20 cellular contexts compared by ENCODE assay signal in the genomic region with DNA sequence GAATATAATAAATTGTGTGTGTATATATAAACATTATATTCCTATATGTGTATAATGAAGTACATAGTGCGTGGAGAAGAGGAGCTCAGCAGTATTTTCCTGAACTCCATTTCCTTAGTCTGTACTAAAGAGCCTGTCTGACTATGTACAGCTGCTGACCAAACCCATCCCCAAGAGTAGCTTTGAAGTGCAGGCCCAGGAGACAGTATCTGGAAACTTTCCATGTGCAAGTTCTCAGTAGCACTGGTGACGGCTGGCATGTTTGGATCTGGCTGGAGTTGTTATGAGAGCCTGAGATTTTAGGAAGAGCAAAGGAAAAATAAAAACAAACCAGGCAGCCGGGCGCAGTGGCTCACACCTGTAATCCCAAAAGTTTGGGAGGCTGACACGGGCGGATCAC.
"Had no signal": no experiment of that assay in that cellular context is flagged by ENCODE, and none has a peak within 500 bp of the region (broad histone marks: within the 10 kb centered on the region; RNA-seq: fewer than 3 reads in every experiment).

No MANE protein-coding gene starts in this region.

- H3K36me3 Mint-ChIP-seq: natural killer cell had no signal

- H3K4me1 ChIP-seq: colonic mucosa, tibial artery had no signal

- H3K27ac ChIP-seq: colonic mucosa, dorsolateral prefrontal cortex, esophagus muscularis mucosa, tibial artery had no signal

- H3K4me3 ChIP-seq: colonic mucosa, dorsolateral prefrontal cortex, esophagus muscularis mucosa, tibial artery had no signal

- H3K4me1 Mint-ChIP-seq: natural killer cell had no signal

- H3K27me3 ChIP-seq: colonic mucosa, dorsolateral prefrontal cortex, esophagus muscularis mucosa, tibial artery had no signal

- ATAC-seq: effector memory CD8-positive, alpha-beta T cell; left colon; natural killer cell had no signal

- H3K27me3 Mint-ChIP-seq: activated naive CD8-positive, alpha-beta T cell; effector memory CD8-positive, alpha-beta T cell; stimulated activated naive CD8-positive, alpha-beta T cell treated with anti-CD3 and anti-CD28 coated beads, Interleukin-15, Interleukin-2, amounts not matched to agents 100 ng/mL and 50 ng/mL, for 24 hours had no signal

- H3K36me3 ChIP-seq: colonic mucosa, esophagus muscularis mucosa, tibial artery had no signal

- H3K27ac Mint-ChIP-seq: activated naive CD8-positive, alpha-beta T cell; effector memory CD8-positive, alpha-beta T cell; natural killer cell; progenitor cell of endocrine pancreas; stimulated activated naive CD8-positive, alpha-beta T cell treated with anti-CD3 and anti-CD28 coated beads, Interleukin-15, Interleukin-2, amounts not matched to agents 100 ng/mL and 50 ng/mL, for 24 hours had no signal

- DNase-seq: activated CD4-positive, alpha-beta T cell treated with anti-CD3 and anti-CD28 coated beads, Interleukin-2, amount 50 U/mL, for 48 hours; activated gamma-delta T cell treated with Interleukin-2 at 50 U/mL for 16 hours; colonic mucosa; dorsolateral prefrontal cortex; effector memory CD8-positive, alpha-beta T cell; hypothalamus; left colon; mammary epithelial cell; midbrain; natural killer cell; retina; stimulated activated CD4-positive, alpha-beta T cell treated with anti-CD3 and anti-CD28 coated beads, Interleukin-4, amount 100 ng/mL, for 4 hours; substantia nigra; T-helper 1 cell; T-helper 9 cell; tibial artery had no signal

- H3K9me3 ChIP-seq: colonic mucosa, esophagus muscularis mucosa, tibial artery had no signal

- H3K4me3 Mint-ChIP-seq: activated naive CD8-positive, alpha-beta T cell; effector memory CD8-positive, alpha-beta T cell; natural killer cell; stimulated activated naive CD8-positive, alpha-beta T cell treated with anti-CD3 and anti-CD28 coated beads, Interleukin-15, Interleukin-2, amounts not matched to agents 100 ng/mL and 50 ng/mL, for 24 hours had no signal

- H3K9me3 Mint-ChIP-seq: natural killer cell; stimulated activated naive CD8-positive, alpha-beta T cell treated with anti-CD3 and anti-CD28 coated beads, Interleukin-15, Interleukin-2, amounts not matched to agents 100 ng/mL and 50 ng/mL, for 24 hours had no signal
